Comparison of ENCODE assay signal across 14 cellular contexts in the genomic region with DNA sequence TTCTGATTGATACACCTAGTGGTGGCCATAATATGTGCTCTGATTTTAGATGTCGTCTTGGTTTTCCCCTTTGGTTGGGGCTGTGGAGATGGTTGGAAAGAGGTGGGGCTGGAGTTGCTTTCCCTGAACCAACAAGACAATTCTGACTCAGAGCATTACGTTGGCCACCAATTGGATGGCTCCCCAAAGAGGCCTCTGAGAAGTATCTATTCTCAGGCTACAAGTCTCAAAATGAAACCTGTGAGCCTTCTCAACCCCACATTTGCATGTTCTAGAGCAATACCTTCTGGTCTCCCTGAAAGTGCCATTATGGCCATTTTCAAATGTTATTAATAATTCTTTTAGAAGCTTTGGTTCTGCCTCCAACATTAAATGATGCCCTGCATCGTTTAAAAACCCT.
DNase-seq lines count a peak whose midpoint lies in the region; ATAC-seq and TF ChIP-seq lines count a peak whose summit lies in the region.
"Had no signal": no experiment of that assay in that cellular context is flagged by ENCODE, and none has a peak within 500 bp of the region (broad histone marks: within the 10 kb centered on the region; RNA-seq: fewer than 3 reads in every experiment).

No MANE protein-coding gene starts in this region.

- no peak for DNase-seq in SW480 (ENCODE audit: low spot score)
- no peak for DNase-seq in MV-4-11 (lab: John Stamatoyannopoulos, UW)
- DNase-seq in OCI-LY7 (ENCODE audit: low spot score): no peak
- no peak for DNase-seq in omental fat pad (ENCODE audit: low spot score)
- DNase-seq: CD4-positive, alpha-beta T cell; GM23248; left ventricle myocardium superior; NCI-H526 treated with DMSO at 0.1 percent for 48 hours had no signal

- ATAC-seq in GM18511 (IDR thresholded peaks at IDR 0.05; ENCODE audit: unreplicated experiment) (peak; percentile 98), GM19455 (IDR thresholded peaks at IDR 0.05; ENCODE audit: unreplicated experiment) (peak; percentile 100), HG02938 (IDR thresholded peaks at IDR 0.05; ENCODE audit: unreplicated experiment) (peak; percentile 98), omental fat pad (ENCODE audit: low FRiP score) (no peak)
- ATAC-seq: left ventricle myocardium superior had no signal

- H3K9me3 ChIP-seq in OCI-LY7 (ENCODE audit: low read length): no peaks in the 10 kb centered on the region

- no peaks in the 10 kb centered on the region for H3K9me2 ChIP-seq in OCI-LY7 (ENCODE audit: insufficient read depth, low read length)

- CTCF ChIA-PET in OCI-LY7 (lab: Charles Lee; ENCODE audit: unreplicated experiment): no interaction called here

- H3K27ac ChIP-seq in KMS-11 (peak overlapping the region; percentile 69; the same call in 1 of the 2 replicates), OCI-LY7 (ENCODE audit: low read depth, low read length, poor library complexity, severe bottlenecking) (no peak overlapping the region)
- H3K27ac ChIP-seq: cardiac muscle cell, GM23248, parathyroid adenoma had no signal

- H3K27me3 ChIP-seq in KMS-11 (ENCODE audit: insufficient read depth, low read depth): no peaks in the 10 kb centered on the region
- H3K27me3 ChIP-seq: cardiac muscle cell had no signal

- H3K4me3 ChIP-seq in KMS-11 (IDR thresholded peaks at IDR 0.05; ENCODE audit: insufficient read depth, low read depth, low read length): no peak overlapping the region
- no peak overlapping the region for H3K4me3 ChIP-seq in OCI-LY7 (ENCODE audit: low read depth, low read length, poor library complexity, severe bottlenecking)
- H3K4me3 ChIP-seq: cardiac muscle cell, GM23248 had no signal

- H3K36me3 ChIP-seq in KMS-11 (ENCODE audit: insufficient read depth): no peaks in the 10 kb centered on the region
- H3K36me3 ChIP-seq in OCI-LY7 (ENCODE audit: insufficient read depth, low read length): no peaks in the 10 kb centered on the region
- H3K36me3 ChIP-seq: cardiac muscle cell had no signal

- H3K4me2 ChIP-seq in KMS-11 (peak overlapping the region; percentile 74; the same call in 1 of the 2 replicates), OCI-LY7 (ENCODE audit: low read length) (no peak overlapping the region)

- intact Hi-C loops in OCI-LY7 (cut with micrococcal nuclease; ENCODE audit: unreplicated experiment): no loop called here

- TF ChIP-seq CTCF in KMS-11 (conservative IDR thresholded peaks at IDR 0.05; ENCODE audit: low read depth, low read length): no peak
- no peak for TF ChIP-seq CTCF in OCI-LY7 (conservative IDR thresholded peaks at IDR 0.05; ENCODE audit: low read length)
- no peak for TF ChIP-seq CTCF in omental fat pad (IDR thresholded peaks at IDR 0.05)

- no peaks in the 10 kb centered on the region for H3K79me2 ChIP-seq in KMS-11 (ENCODE audit: insufficient read depth, low read depth)
- no peaks in the 10 kb centered on the region for H3K79me2 ChIP-seq in OCI-LY7 (ENCODE audit: insufficient read depth, low read depth, low read length)
- H3K79me2 ChIP-seq: parathyroid adenoma had no signal

- peak overlapping the region; percentile 27; the same call in 1 of the 2 replicates for H2AFZ ChIP-seq in KMS-11 (ENCODE audit: low read depth)
- H2AFZ ChIP-seq in OCI-LY7 (ENCODE audit: low read length): no peak overlapping the region
- H2AFZ ChIP-seq: GM23248, parathyroid adenoma had no signal

- H3K9ac ChIP-seq in KMS-11: no peak overlapping the region
- H3K9ac ChIP-seq: GM23248, parathyroid adenoma had no signal

- H3K4me1 ChIP-seq in KMS-11 (ENCODE audit: low read depth, poor library complexity, severe bottlenecking): peaks cover 56% of the 10 kb centered on the region
- H3K4me1 ChIP-seq in OCI-LY7 (ENCODE audit: insufficient read depth, low read length, poor library complexity, severe bottlenecking): no peaks in the 10 kb centered on the region

- no TSS peak for BruUV-seq in OCI-LY7 (replicated peaks; lab: Mats Ljungman, UMichigan)

- H4K20me1 ChIP-seq in KMS-11 (ENCODE audit: insufficient read depth): no peaks in the 10 kb centered on the region
- no peaks in the 10 kb centered on the region for H4K20me1 ChIP-seq in OCI-LY7 (ENCODE audit: insufficient read depth, low read length)

- POLR2A ChIA-PET in OCI-LY7 (lab: Charles Lee): interaction anchor here (0.7 kb wide), 1 partner anchor 54 kb away, joined by 5 read pairs; no protein-coding TSS in a partner anchor
